Comparison of ENCODE assay signal across 2 cellular contexts in genomic region chr1:43066578-43066977, GRCh38.
TF ChIP-seq lines count a peak whose summit lies in the region.

No MANE protein-coding gene starts in this region.

TF ChIP-seq in IMR-90, 13 proteins besides CTCF, POLR2A, EP300 and RAD21:
- TF ChIP-seq BHLHE40 (IDR thresholded peaks at IDR 0.05; ENCODE audit: low read depth, low read length) (no peak), MAZ (IDR thresholded peaks at IDR 0.05; ENCODE audit: borderline replicate concordance, low read depth, low read length) (no peak), RFX5 (IDR thresholded peaks at IDR 0.05; ENCODE audit: low read depth, low read length) (no peak), USF2 (IDR thresholded peaks at IDR 0.05; ENCODE audit: low read depth, low read length) (no peak), NFE2L2 (IDR thresholded peaks at IDR 0.05; ENCODE audit: low read depth, low read length) (no peak), SMC3 (IDR thresholded peaks at IDR 0.05; ENCODE audit: low read depth, low read length) (no peak), FOS (IDR thresholded peaks at IDR 0.05; ENCODE audit: low read depth, low read length) (no peak), MAFK (IDR thresholded peaks at IDR 0.05; ENCODE audit: low read depth, low read length) (no peak), ELK1 (IDR thresholded peaks at IDR 0.05; ENCODE audit: borderline replicate concordance, low read depth, low read length) (no peak), CHD1 (IDR thresholded peaks at IDR 0.05; ENCODE audit: low read depth, low read length) (no peak), MXI1 (IDR thresholded peaks at IDR 0.05; ENCODE audit: borderline replicate concordance, low read depth, low read length) (no peak), RCOR1 (IDR thresholded peaks at IDR 0.05; ENCODE audit: insufficient replicate concordance, low read length) (no peak), CEBPB (IDR thresholded peaks at IDR 0.05; ENCODE audit: low read depth, low read length) (no peak)

TF ChIP-seq in WTC11, 78 proteins besides CTCF, POLR2A, EP300 and RAD21:
- no peak for TF ChIP-seq MAX (CRISPR knock-in tag; IDR thresholded peaks at IDR 0.05)
- no peak for TF ChIP-seq IRF2 (CRISPR knock-in tag; IDR thresholded peaks at IDR 0.05; ENCODE audit: borderline replicate concordance, low read depth)
- no peak for TF ChIP-seq ZNF219 (CRISPR knock-in tag; IDR thresholded peaks at IDR 0.05; ENCODE audit: borderline replicate concordance)
- no peak for TF ChIP-seq MLX (CRISPR knock-in tag; IDR thresholded peaks at IDR 0.05)
- TF ChIP-seq AFF4 (CRISPR knock-in tag; IDR thresholded peaks at IDR 0.05; ENCODE audit: borderline replicate concordance), result no peak
- TF ChIP-seq USF2 (CRISPR knock-in tag; IDR thresholded peaks at IDR 0.05), result no peak
- no peak for TF ChIP-seq PRDM15 (CRISPR knock-in tag; IDR thresholded peaks at IDR 0.05)
- no peak for TF ChIP-seq ZMAT4 (CRISPR knock-in tag; IDR thresholded peaks at IDR 0.05)
- no peak for TF ChIP-seq IRF1 (CRISPR knock-in tag; IDR thresholded peaks at IDR 0.05)
- no peak for TF ChIP-seq CREB1 (CRISPR knock-in tag; IDR thresholded peaks at IDR 0.05)
- no peak for TF ChIP-seq SOX15 (CRISPR knock-in tag; IDR thresholded peaks at IDR 0.05)
- no peak for TF ChIP-seq EMX1 (CRISPR knock-in tag; IDR thresholded peaks at IDR 0.05)
- no peak for TF ChIP-seq E2F1 (CRISPR knock-in tag; IDR thresholded peaks at IDR 0.05)
- no peak for TF ChIP-seq ESRRA (CRISPR knock-in tag; IDR thresholded peaks at IDR 0.05; ENCODE audit: borderline replicate concordance)
